In the genomic region with DNA sequence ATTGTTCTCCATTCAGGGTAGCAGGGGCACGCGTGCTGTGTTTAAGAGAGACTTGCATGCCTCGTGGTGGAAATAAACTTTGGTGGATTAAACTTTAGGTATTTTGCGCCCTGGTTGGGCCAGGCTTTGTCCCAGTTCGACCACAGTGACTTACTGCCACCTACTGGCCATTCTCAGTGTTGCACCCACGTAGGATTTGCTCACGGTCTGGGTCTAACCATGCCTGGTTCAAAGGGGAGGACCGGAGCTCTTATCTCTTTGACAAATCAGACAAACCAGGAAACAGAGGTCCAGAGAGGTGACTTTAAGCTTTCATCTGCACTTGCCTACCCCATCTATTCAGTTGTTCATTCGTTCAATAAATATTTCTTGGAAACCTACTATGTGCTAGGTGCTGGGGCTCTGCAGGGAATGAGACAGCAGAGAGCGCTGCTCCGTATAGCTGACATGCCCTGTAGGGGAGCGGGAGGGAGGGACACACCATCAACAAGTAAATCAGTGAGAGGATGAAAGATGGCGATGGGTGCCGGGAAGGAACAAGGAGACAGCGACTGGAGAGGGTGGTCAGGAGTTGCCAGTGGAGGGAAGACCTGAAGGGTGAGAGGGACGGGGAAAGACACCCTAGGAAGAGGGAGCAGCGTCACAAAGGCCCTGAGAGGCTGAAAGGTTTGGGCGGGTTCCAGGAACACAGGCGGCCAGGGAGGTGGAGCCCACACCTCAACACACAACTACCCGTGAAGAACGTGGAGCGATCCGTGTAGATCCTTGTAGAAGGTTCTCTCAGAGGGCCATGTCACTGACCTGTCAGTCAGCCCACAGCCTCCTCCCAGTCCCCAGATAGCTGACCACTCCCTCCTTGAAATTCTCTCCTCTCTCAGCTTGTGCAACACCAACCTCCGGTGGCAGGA, we compare ENCODE assay signal across 8 cellular contexts.
DNase-seq lines count a peak whose midpoint lies in the region; ATAC-seq lines count a peak whose summit lies in the region.

No MANE protein-coding gene starts in this region.

- peak; percentile 91 for DNase-seq in AG08395 (ENCODE audit: low spot score)
- DNase-seq in NCI-H345 treated with DMSO at 0.1 percent for 48 hours (lab: John Stamatoyannopoulos, UW; ENCODE audit: unreplicated experiment): peak; percentile 80
- DNase-seq in activated CD4-positive, alpha-beta T cell treated with anti-CD3 and anti-CD28 coated beads for 1 hour: peak; percentile 75
- DNase-seq in stimulated activated CD4-positive, alpha-beta T cell treated with anti-CD3 and anti-CD28 coated beads, Interleukin-2, amount 100 ng/mL, for 4 hours (ENCODE audit: low read depth): peak; percentile 69

- peaks cover 3% of the 10 kb centered on the region for H3K27me3 ChIP-seq in layer of hippocampus (ENCODE audit: control insufficient read depth, insufficient read depth, low read length)

- H3K27ac ChIP-seq in cingulate gyrus (ENCODE audit: low read depth, low read length) (peak overlapping the region; percentile 60), layer of hippocampus (ENCODE audit: low read depth, low read length) (peak overlapping the region; percentile 32)

- ATAC-seq in GM18870 (IDR thresholded peaks at IDR 0.05; ENCODE audit: unreplicated experiment): peak; percentile 60
- peak; percentile 77 for ATAC-seq in HG03196 (IDR thresholded peaks at IDR 0.05; ENCODE audit: unreplicated experiment)

Comparison
In these comparisons a context has a peak if more than half of its experiments do, and no peak if none do; other contexts are left out.
1. Peak in every context shown above with its lines: DNase-seq, ATAC-seq and H3K27ac ChIP-seq.